1 cellular context compared by ENCODE assay signal in the genomic region with DNA sequence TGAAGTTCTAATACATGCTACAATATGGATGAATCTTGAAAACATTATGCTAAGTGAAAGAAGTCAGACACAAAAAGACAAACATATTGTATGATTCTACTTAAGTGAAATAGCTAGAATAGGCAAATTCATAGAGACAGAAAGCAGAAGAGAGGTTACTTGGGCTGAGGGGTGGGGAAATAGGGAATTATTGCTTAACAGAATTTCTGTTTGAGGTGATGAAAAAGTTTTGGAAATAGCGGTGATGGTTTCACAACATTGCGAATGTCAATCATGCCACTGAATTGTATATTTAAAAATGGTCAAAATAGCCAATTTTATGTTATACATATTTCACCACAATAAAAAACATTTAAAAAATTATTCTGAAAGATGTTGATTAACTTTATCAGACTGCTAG.
TF ChIP-seq lines count a peak whose summit lies in the region.

No MANE protein-coding gene starts in this region.

TF ChIP-seq in GM23338, 12 proteins besides CTCF, POLR2A, EP300 and RAD21 (continued from another document):
- TF ChIP-seq, protein P1, sequence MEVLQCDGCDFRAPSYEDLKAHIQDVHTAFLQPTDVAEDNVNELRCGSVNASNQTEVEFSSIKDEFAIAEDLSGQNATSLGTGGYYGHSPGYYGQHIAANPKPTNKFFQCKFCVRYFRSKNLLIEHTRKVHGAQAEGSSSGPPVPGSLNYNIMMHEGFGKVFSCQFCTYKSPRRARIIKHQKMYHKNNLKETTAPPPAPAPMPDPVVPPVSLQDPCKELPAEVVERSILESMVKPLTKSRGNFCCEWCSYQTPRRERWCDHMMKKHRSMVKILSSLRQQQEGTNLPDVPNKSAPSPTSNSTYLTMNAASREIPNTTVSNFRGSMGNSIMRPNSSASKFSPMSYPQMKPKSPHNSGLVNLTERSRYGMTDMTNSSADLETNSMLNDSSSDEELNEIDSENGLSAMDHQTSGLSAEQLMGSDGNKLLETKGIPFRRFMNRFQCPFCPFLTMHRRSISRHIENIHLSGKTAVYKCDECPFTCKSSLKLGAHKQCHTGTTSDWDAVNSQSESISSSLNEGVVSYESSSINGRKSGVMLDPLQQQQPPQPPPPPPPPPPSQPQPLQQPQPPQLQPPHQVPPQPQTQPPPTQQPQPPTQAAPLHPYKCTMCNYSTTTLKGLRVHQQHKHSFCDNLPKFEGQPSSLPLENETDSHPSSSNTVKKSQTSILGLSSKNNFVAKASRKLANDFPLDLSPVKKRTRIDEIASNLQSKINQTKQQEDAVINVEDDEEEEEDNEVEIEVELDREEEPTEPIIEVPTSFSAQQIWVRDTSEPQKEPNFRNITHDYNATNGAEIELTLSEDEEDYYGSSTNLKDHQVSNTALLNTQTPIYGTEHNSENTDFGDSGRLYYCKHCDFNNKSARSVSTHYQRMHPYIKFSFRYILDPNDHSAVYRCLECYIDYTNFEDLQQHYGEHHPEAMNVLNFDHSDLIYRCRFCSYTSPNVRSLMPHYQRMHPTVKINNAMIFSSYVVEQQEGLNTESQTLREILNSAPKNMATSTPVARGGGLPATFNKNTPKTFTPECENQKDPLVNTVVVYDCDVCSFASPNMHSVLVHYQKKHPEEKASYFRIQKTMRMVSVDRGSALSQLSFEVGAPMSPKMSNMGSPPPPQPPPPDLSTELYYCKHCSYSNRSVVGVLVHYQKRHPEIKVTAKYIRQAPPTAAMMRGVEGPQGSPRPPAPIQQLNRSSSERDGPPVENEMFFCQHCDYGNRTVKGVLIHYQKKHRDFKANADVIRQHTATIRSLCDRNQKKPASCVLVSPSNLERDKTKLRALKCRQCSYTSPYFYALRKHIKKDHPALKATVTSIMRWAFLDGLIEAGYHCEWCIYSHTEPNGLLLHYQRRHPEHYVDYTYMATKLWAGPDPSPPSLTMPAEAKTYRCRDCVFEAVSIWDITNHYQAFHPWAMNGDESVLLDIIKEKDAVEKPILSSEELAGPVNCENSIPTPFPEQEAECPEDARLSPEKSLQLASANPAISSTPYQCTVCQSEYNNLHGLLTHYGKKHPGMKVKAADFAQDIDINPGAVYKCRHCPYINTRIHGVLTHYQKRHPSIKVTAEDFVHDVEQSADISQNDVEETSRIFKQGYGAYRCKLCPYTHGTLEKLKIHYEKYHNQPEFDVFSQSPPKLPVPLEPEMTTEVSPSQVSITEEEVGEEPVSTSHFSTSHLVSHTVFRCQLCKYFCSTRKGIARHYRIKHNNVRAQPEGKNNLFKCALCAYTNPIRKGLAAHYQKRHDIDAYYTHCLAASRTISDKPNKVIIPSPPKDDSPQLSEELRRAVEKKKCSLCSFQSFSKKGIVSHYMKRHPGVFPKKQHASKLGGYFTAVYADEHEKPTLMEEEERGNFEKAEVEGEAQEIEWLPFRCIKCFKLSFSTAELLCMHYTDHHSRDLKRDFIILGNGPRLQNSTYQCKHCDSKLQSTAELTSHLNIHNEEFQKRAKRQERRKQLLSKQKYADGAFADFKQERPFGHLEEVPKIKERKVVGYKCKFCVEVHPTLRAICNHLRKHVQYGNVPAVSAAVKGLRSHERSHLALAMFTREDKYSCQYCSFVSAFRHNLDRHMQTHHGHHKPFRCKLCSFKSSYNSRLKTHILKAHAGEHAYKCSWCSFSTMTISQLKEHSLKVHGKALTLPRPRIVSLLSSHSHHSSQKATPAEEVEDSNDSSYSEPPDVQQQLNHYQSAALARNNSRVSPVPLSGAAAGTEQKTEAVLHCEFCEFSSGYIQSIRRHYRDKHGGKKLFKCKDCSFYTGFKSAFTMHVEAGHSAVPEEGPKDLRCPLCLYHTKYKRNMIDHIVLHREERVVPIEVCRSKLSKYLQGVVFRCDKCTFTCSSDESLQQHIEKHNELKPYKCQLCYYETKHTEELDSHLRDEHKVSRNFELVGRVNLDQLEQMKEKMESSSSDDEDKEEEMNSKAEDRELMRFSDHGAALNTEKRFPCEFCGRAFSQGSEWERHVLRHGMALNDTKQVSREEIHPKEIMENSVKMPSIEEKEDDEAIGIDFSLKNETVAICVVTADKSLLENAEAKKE (CRISPR knock-in tag; IDR thresholded peaks at IDR 0.05) = no peak
- no peak for TF ChIP-seq ZNF331 (CRISPR knock-in tag; IDR thresholded peaks at IDR 0.05; ENCODE audit: low read depth)
